Comparison of ENCODE assay signal across 10 cellular contexts in genomic region chr2:239291505-239292350, GRCh38.
DNase-seq lines count a peak whose midpoint lies in the region; FAIRE-seq and TF ChIP-seq lines count a peak whose summit lies in the region.
"Had no signal": no experiment of that assay in that cellular context is flagged by ENCODE, and none has a peak within 500 bp of the region (broad histone marks: within the 10 kb centered on the region; RNA-seq: fewer than 3 reads in every experiment).

No MANE protein-coding gene starts in this region.

- TF ChIP-seq POLR2A in tibial nerve (IDR thresholded peaks at IDR 0.05) = no peak

- H3K9me3 ChIP-seq in tibial nerve = no peaks in the 10 kb centered on the region
- H3K9me3 ChIP-seq: A549 had no signal

- no peak overlapping the region for H2BK120ac ChIP-seq in mesendoderm (ENCODE audit: low read depth, low read length)

- no peak overlapping the region for H2BK5ac ChIP-seq in mesendoderm (ENCODE audit: low read length)

- no peak overlapping the region for H4K5ac ChIP-seq in mesendoderm (ENCODE audit: low read length)

- intact Hi-C loops in dorsolateral prefrontal cortex (cut with DNase I) = loop anchor here in 1 of 2 donors (5.0 kb wide), 1 partner anchor 49 kb away; no protein-coding TSS in a partner anchor

- H4K8ac ChIP-seq in mesendoderm (ENCODE audit: low read depth, low read length) = no peak overlapping the region

- no CpG with 5 or more reads among the region's 29 CpGs for WGBS in mesendoderm (ENCODE audit: extremely low coverage, insufficient coverage, low lambda C conversion rate)
- 73% methylated on average over 20 to 22 of the region's 29 CpGs for WGBS in tibial nerve, 2 donors

- no peak for TF ChIP-seq EP300 in tibial nerve (IDR thresholded peaks at IDR 0.05)

- H3K4me2 ChIP-seq in mesendoderm (ENCODE audit: low read length) = no peak overlapping the region
- H3K4me2 ChIP-seq: A549 had no signal

- no peak overlapping the region for H2AK5ac ChIP-seq in mesendoderm (ENCODE audit: low read length)

- no peak overlapping the region for H2BK15ac ChIP-seq in mesendoderm (replicated peaks; ENCODE audit: low read depth)

- H3K27me3 ChIP-seq in dorsolateral prefrontal cortex (no peaks in the 10 kb centered on the region), mesendoderm (ENCODE audit: insufficient read depth, low read length, poor library complexity) (no peaks in the 10 kb centered on the region), tibial nerve (no peaks in the 10 kb centered on the region)

- peak overlapping the region; percentile 45 for H3K18ac ChIP-seq in mesendoderm (ENCODE audit: low read length)

- H3K4me1 ChIP-seq in mesendoderm (ENCODE audit: control insufficient read depth, low read depth, low read length) (peaks cover 10% of the 10 kb centered on the region), tibial nerve (peaks cover 0 to 95% (median 65%) of the 10 kb centered on the region in 4 donors)

- FAIRE-seq in HTR-8/SVneo (lab: Jason Lieb, UNC) = no peak
- FAIRE-seq: A549, frontal cortex had no signal

- H3K4me3 ChIP-seq in dorsolateral prefrontal cortex (peak overlapping the region in 4 of 59 donors; percentile 13 to 33 (median 22)), mesendoderm (ENCODE audit: low read length) (no peak overlapping the region), tibial nerve (no peak overlapping the region)
- H3K4me3 ChIP-seq: A549 had no signal

- no peak overlapping the region for H3K23ac ChIP-seq in mesendoderm (ENCODE audit: low read length)

- DNase-seq in SHP77 (lab: John Stamatoyannopoulos, UW) = peak; percentile 20 to 38
- no peak for DNase-seq in SHP77 treated with DMSO at 0.1 percent for 48 hours (lab: John Stamatoyannopoulos, UW)
- peak in 7 of 10 donors; percentile 30 to 71 (median 57) for DNase-seq in dorsolateral prefrontal cortex
- peak; percentile 77 for DNase-seq in mesendoderm
- DNase-seq in tibial nerve (ENCODE audit: low spot score in 2 of 2) = peak in 1 of 2 donors; percentile 1
- DNase-seq in NCI-H446 (lab: John Stamatoyannopoulos, UW) = no peak
- no peak for DNase-seq in DMS 273 (lab: John Stamatoyannopoulos, UW; ENCODE audit: unreplicated experiment)
- DNase-seq in HTR-8/SVneo (ENCODE audit: insufficient read length, low spot score) = no peak

- TF ChIP-seq CTCF in dorsolateral prefrontal cortex (IDR thresholded peaks at IDR 0.05 in 54 of 56, conservative IDR thresholded peaks at IDR 0.05 in 2 of 56; ENCODE audit: low read depth in 1 of 56, partially characterized antibody in 56 of 56) (peak in 2 of 56 donors; percentile 5 to 18), tibial nerve (IDR thresholded peaks at IDR 0.05) (no peak)

- H3K79me2 ChIP-seq in mesendoderm (ENCODE audit: control insufficient read depth, insufficient read depth, low read length) = peaks cover 9% of the 10 kb centered on the region

- H3K36me3 ChIP-seq in mesendoderm (ENCODE audit: control insufficient read depth, insufficient read depth, low read length) = no peaks in the 10 kb centered on the region
- H3K36me3 ChIP-seq in tibial nerve = no peaks in the 10 kb centered on the region

- H3K27ac ChIP-seq in dorsolateral prefrontal cortex = peak overlapping the region; percentile 71 to 99 (median 94)
- H3K27ac ChIP-seq in mesendoderm (ENCODE audit: low read depth, low read length) = peak overlapping the region; percentile 11
- peak overlapping the region; percentile 46 to 89 (median 73) for H3K27ac ChIP-seq in tibial nerve
- H3K27ac ChIP-seq: A549 had no signal

- peak overlapping the region; percentile 28 for H3K9ac ChIP-seq in mesendoderm (ENCODE audit: low read length)

- peak overlapping the region; percentile 75 for H3K56ac ChIP-seq in mesendoderm (ENCODE audit: low read length)

- H3K79me1 ChIP-seq in mesendoderm (ENCODE audit: low read length) = peaks cover 18% of the 10 kb centered on the region

- H3K4ac ChIP-seq in mesendoderm (ENCODE audit: low read depth, low read length) = no peak overlapping the region

Comparison
In these comparisons a context has a peak if more than half of its experiments do, and no peak if none do; other contexts are left out.
1. DNase-seq: peak in SHP77 (2 of 2), dorsolateral prefrontal cortex (7 of 10) and mesendoderm (single experiment); none in SHP77 treated with DMSO at 0.1 percent for 48 hours (single experiment), NCI-H446 (0 of 2), DMS 273 (single experiment) and HTR-8/SVneo (single experiment).
2. H3K27ac ChIP-seq: peak in every context shown above with its lines; median percentile 94 in dorsolateral prefrontal cortex; 73 in tibial nerve; 11 in mesendoderm.